In genomic region chr3:9026320-9027040, GRCh38 we compare ENCODE assay signal across 24 cellular contexts.
"Had no signal": no experiment of that assay in that cellular context is flagged by ENCODE, and none has a peak within 500 bp of the region (broad histone marks: within the 10 kb centered on the region; RNA-seq: fewer than 3 reads in every experiment).

No MANE protein-coding gene starts in this region.

- DNase-seq: activated CD4-positive, alpha-beta T cell treated with anti-CD3 and anti-CD28 coated beads, Interleukin-2, amount 10 ng/mL, durations not matched to agents 7 days and 5 days; activated CD8-positive, alpha-beta T cell treated with anti-CD3 and anti-CD28 coated beads, Interleukin-2, amount 10 ng/mL, durations not matched to agents 7 days and 5 days; activated gamma-delta T cell; activated naive CD4-positive, alpha-beta T cell treated with anti-CD3 and anti-CD28 coated beads, Interleukin-2, amount 50 U/mL, for 16 hours; body of pancreas; heart left ventricle; islet precursor cell; left cardiac atrium; midbrain; nephron progenitor cell; nucleus accumbens; stimulated activated CD4-positive, alpha-beta T cell treated with anti-CD3 and anti-CD28 coated beads, Interleukin-2, amount 100 ng/mL, for 48 hours; stimulated activated CD8-positive, alpha-beta memory T cell treated with anti-CD3 and anti-CD28 coated beads, Interleukin-4, amount 100 ng/mL, for 48 hours; stimulated activated naive B cell treated with anti-CD40 and anti-IgM and Interleukin-4, amounts not matched to agents 10 μg/mL and 1 μg/mL and 100 μg/mL, for 72 hours; T-cell; upper lobe of left lung had no signal

- ATAC-seq: activated CD4-positive, CD25-positive, alpha-beta regulatory T cell treated with anti-CD3 and anti-CD28 coated beads, Interleukin-2, amount 50 U/mL, for 24 hours; activated CD8-positive, alpha-beta T cell treated with anti-CD3 and anti-CD28 coated beads, Interleukin-2, amount 10 ng/mL, durations not matched to agents 7 days and 5 days; body of pancreas; gastroesophageal sphincter; heart left ventricle; left cardiac atrium; sciatic nerve; stimulated activated naive B cell treated with anti-CD40 and anti-IgM and Interleukin-4, amounts not matched to agents 10 μg/mL and 1 μg/mL and 100 μg/mL, for 72 hours; T-cell had no signal

- H3K27me3 ChIP-seq: body of pancreas, gastroesophageal sphincter, heart left ventricle, upper lobe of left lung had no signal

- H3K27ac ChIP-seq: body of pancreas, coronary artery, epithelial cell of prostate, gastroesophageal sphincter, heart left ventricle, thoracic aorta, upper lobe of left lung, VCaP had no signal

- H3K36me3 ChIP-seq: thoracic aorta, upper lobe of left lung had no signal

- H3K4me3 ChIP-seq: body of pancreas, coronary artery, gastroesophageal sphincter, heart left ventricle, smooth muscle cell, thoracic aorta, upper lobe of left lung had no signal
